10 cellular contexts compared by ENCODE assay signal in the genomic region with DNA sequence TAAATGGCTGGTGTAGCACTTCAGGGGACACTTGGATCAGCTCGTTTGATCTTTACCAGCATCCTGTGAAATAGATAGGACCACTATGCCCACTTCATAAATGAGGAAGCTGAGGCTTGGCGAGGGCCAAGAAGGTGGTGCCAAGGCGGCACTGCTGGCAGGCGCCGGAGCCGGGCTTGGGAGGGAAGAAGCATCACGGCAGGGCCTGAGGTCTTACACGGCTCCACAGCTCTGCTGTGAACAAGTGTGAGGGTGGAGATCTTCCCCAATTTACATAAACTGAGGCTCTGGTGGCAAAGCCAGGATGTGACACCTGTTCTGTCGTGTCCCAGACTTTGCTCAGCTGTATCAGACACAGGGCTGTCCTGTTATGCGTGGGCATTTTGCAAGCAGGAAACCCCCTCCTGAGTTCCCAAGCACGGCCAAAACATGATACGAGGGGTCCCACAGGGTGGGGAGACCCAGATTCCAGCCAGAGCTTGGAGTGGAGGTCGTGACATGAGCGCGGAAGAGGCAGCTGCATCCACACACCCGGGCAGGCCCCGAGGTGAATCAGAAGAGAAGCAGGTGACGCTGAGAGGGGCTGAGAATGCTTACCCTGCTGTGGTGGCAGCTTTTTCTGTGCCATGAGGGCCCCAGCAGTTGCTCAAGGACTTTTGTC.
DNase-seq lines count a peak whose midpoint lies in the region; ATAC-seq and TF ChIP-seq lines count a peak whose summit lies in the region.
"Had no signal": no experiment of that assay in that cellular context is flagged by ENCODE, and none has a peak within 500 bp of the region (broad histone marks: within the 10 kb centered on the region; RNA-seq: fewer than 3 reads in every experiment).

No MANE protein-coding gene starts in this region.

- no peak for TF ChIP-seq EP300 in sigmoid colon (IDR thresholded peaks at IDR 0.05)

- H3K4me1 ChIP-seq in DND-41 (ENCODE audit: insufficient read depth, low read length) (0 out of 2 replicates have a peak, but pooled peaks cover 3% of the 10 kb centered on the region), sigmoid colon (no peaks in the 10 kb centered on the region)
- H3K4me1 ChIP-seq: prostate gland had no signal

- DNase-seq in DND-41 (no peak), activated B cell treated with CpG ODN at 0.5 μM for 24 hours (peak; percentile 41), sigmoid colon (no peak), EL (no peak), midbrain (lab: John Stamatoyannopoulos, UW) (no peak)
- no peak for DNase-seq in activated naive CD4-positive, alpha-beta T cell treated with anti-CD3 and anti-CD28 coated beads for 36 hours
- DNase-seq: activated naive CD4-positive, alpha-beta T cell treated with anti-CD3 and anti-CD28 coated beads, Interleukin-2, amount 10 ng/mL, durations not matched to agents 7 days and 5 days had no signal

- H3K4me3 Mint-ChIP-seq in activated B cell treated with CpG ODN at 0.5 μM for 24 hours: peak overlapping the region; percentile 58
- no peak overlapping the region for H3K4me3 Mint-ChIP-seq in activated naive CD4-positive, alpha-beta T cell treated with anti-CD3 and anti-CD28 coated beads for 36 hours
- H3K4me3 Mint-ChIP-seq: activated naive CD4-positive, alpha-beta T cell treated with anti-CD3 and anti-CD28 coated beads, Interleukin-2, amount 10 ng/mL, durations not matched to agents 7 days and 5 days had no signal

- H4K20me1 ChIP-seq in DND-41 (ENCODE audit: insufficient read depth, low read length): no peaks in the 10 kb centered on the region

- no peak overlapping the region for H3K4me3 ChIP-seq in DND-41 (ENCODE audit: low read depth in 1 of 2, low read length in 2 of 2)
- no peak overlapping the region for H3K4me3 ChIP-seq in sigmoid colon
- H3K4me3 ChIP-seq: prostate gland had no signal

- POLR2A ChIA-PET in activated B cell treated with CpG ODN at 0.5 μM for 24 hours (lab: Charles Lee): interaction anchor here (0.6 to 2.6 kb wide), 11 partner anchors 9 to 962 kb away, joined by 3 to 13 read pairs (median 3); a partner anchor contains a TSS

- no peak overlapping the region for H3K27ac ChIP-seq in DND-41 (ENCODE audit: low read length)
- no peak overlapping the region for H3K27ac ChIP-seq in sigmoid colon
- H3K27ac ChIP-seq: prostate gland had no signal

- H3K27me3 Mint-ChIP-seq in activated B cell treated with CpG ODN at 0.5 μM for 24 hours: no peaks in the 10 kb centered on the region
- H3K27me3 Mint-ChIP-seq in activated naive CD4-positive, alpha-beta T cell treated with anti-CD3 and anti-CD28 coated beads for 36 hours (ENCODE audit: low read depth): no peaks in the 10 kb centered on the region
- H3K27me3 Mint-ChIP-seq: activated naive CD4-positive, alpha-beta T cell treated with anti-CD3 and anti-CD28 coated beads, Interleukin-2, amount 10 ng/mL, durations not matched to agents 7 days and 5 days had no signal

- CTCF ChIA-PET in activated B cell treated with CpG ODN at 0.5 μM for 24 hours (lab: Charles Lee): interaction anchor here (0.9 to 1.6 kb wide), 4 partner anchors 9 to 151 kb away, joined by 3 to 5 read pairs (median 4); no protein-coding TSS in a partner anchor
- CTCF ChIA-PET in activated naive CD4-positive, alpha-beta T cell treated with anti-CD3 and anti-CD28 coated beads for 36 hours (lab: Charles Lee): interaction anchor here (1.3 kb wide), 1 partner anchor 118 kb away, joined by 4 read pairs; no protein-coding TSS in a partner anchor

- no peaks in the 10 kb centered on the region for H3K36me3 Mint-ChIP-seq in activated B cell treated with CpG ODN at 0.5 μM for 24 hours (ENCODE audit: low read depth)
- no peaks in the 10 kb centered on the region for H3K36me3 Mint-ChIP-seq in activated naive CD4-positive, alpha-beta T cell treated with anti-CD3 and anti-CD28 coated beads for 36 hours (ENCODE audit: low read depth)
- H3K36me3 Mint-ChIP-seq: activated naive CD4-positive, alpha-beta T cell treated with anti-CD3 and anti-CD28 coated beads, Interleukin-2, amount 10 ng/mL, durations not matched to agents 7 days and 5 days had no signal

- no peak overlapping the region for H2AFZ ChIP-seq in DND-41 (ENCODE audit: low read depth, low read length)

- WGBS in sigmoid colon, 2 donors: 73 to 82% methylated on average over 18 of the region's 18 CpGs

- no peak overlapping the region for H3K9ac ChIP-seq in DND-41 (ENCODE audit: low read depth, low read length)

- no peaks in the 10 kb centered on the region for H3K9me3 Mint-ChIP-seq in activated B cell treated with CpG ODN at 0.5 μM for 24 hours
- H3K9me3 Mint-ChIP-seq in activated naive CD4-positive, alpha-beta T cell treated with anti-CD3 and anti-CD28 coated beads for 36 hours: no peaks in the 10 kb centered on the region
- H3K9me3 Mint-ChIP-seq: activated naive CD4-positive, alpha-beta T cell treated with anti-CD3 and anti-CD28 coated beads, Interleukin-2, amount 10 ng/mL, durations not matched to agents 7 days and 5 days had no signal

- H3K4me1 Mint-ChIP-seq in activated B cell treated with CpG ODN at 0.5 μM for 24 hours: peaks cover 64% of the 10 kb centered on the region
- no peaks in the 10 kb centered on the region for H3K4me1 Mint-ChIP-seq in activated naive CD4-positive, alpha-beta T cell treated with anti-CD3 and anti-CD28 coated beads for 36 hours (ENCODE audit: low read depth)
- H3K4me1 Mint-ChIP-seq: activated naive CD4-positive, alpha-beta T cell treated with anti-CD3 and anti-CD28 coated beads, Interleukin-2, amount 10 ng/mL, durations not matched to agents 7 days and 5 days had no signal

- H3K9me3 ChIP-seq in DND-41 (ENCODE audit: insufficient read depth, low read length, severe bottlenecking) (no peaks in the 10 kb centered on the region), sigmoid colon (no peaks in the 10 kb centered on the region)
- H3K9me3 ChIP-seq: prostate gland had no signal

- ATAC-seq in DND-41 (ENCODE audit: insufficient read depth, low read depth) (0 out of 3 replicates have a peak, but pooled peaks have one; percentile 24), GM19351 (IDR thresholded peaks at IDR 0.05; ENCODE audit: unreplicated experiment) (peak; percentile 61), HG02973 (IDR thresholded peaks at IDR 0.05; ENCODE audit: unreplicated experiment) (peak; percentile 49), activated B cell treated with CpG ODN at 0.5 μM for 24 hours (ENCODE audit: low read depth) (peak; percentile 79)

- H3K27ac Mint-ChIP-seq in activated B cell treated with CpG ODN at 0.5 μM for 24 hours: peak overlapping the region; percentile 90
- H3K27ac Mint-ChIP-seq in activated naive CD4-positive, alpha-beta T cell treated with anti-CD3 and anti-CD28 coated beads for 36 hours: no peak overlapping the region
- H3K27ac Mint-ChIP-seq: activated naive CD4-positive, alpha-beta T cell treated with anti-CD3 and anti-CD28 coated beads, Interleukin-2, amount 10 ng/mL, durations not matched to agents 7 days and 5 days had no signal

- no peaks in the 10 kb centered on the region for H3K79me2 ChIP-seq in DND-41 (ENCODE audit: insufficient read depth, low read length)

- no peak for TF ChIP-seq POLR2A in sigmoid colon (IDR thresholded peaks at IDR 0.05)

- TF ChIP-seq CTCF in DND-41 (IDR thresholded peaks at IDR 0.05; ENCODE audit: borderline replicate concordance, extremely low read depth, low read length, poor library complexity, severe bottlenecking) (no peak), activated B cell treated with CpG ODN at 0.5 μM for 24 hours (IDR thresholded peaks at IDR 0.05) (no peak), sigmoid colon (IDR thresholded peaks at IDR 0.05) (no peak)

- H3K27me3 ChIP-seq in DND-41 (ENCODE audit: insufficient read depth, low read length, poor library complexity) (no peaks in the 10 kb centered on the region), sigmoid colon (no peaks in the 10 kb centered on the region)

- H3K36me3 ChIP-seq in DND-41 (ENCODE audit: insufficient read depth, low read length) (no peaks in the 10 kb centered on the region), sigmoid colon (no peaks in the 10 kb centered on the region)
- H3K36me3 ChIP-seq: prostate gland had no signal

- intact Hi-C loops in activated B cell treated with CpG ODN at 0.5 μM for 24 hours (cut with micrococcal nuclease): loop anchor here (1.0 to 5.0 kb wide), 7 partner anchors 11 to 117 kb away; a partner anchor contains a TSS
- intact Hi-C loops in activated naive CD4-positive, alpha-beta T cell treated with anti-CD3 and anti-CD28 coated beads for 36 hours (cut with micrococcal nuclease): no loop called here
- intact Hi-C loops in sigmoid colon (cut with DNase I): no loop called here

- H3K4me2 ChIP-seq in DND-41 (ENCODE audit: insufficient read depth, low read length): no peak overlapping the region

Comparison
In these comparisons a context has a peak if more than half of its experiments do, and no peak if none do; other contexts are left out.
1. ATAC-seq: peak in every context shown above with its lines; median percentile 79 in activated B cell treated with CpG ODN at 0.5 μM for 24 hours; 61 in GM19351; 49 in HG02973; 24 in DND-41.